ENCODE assay signal across 17 cellular contexts in genomic region chr19:7989071-7989575, GRCh38. TPM values are rescaled to one million over a fixed set of nuclear protein-coding genes. Genes with fewer than 3 reads are reported as not detected.
DNase-seq lines count a peak whose midpoint lies in the region; ATAC-seq and TF ChIP-seq lines count a peak whose summit lies in the region.
"Had no signal": no experiment of that assay in that cellular context is flagged by ENCODE, and none has a peak within 500 bp of the region (broad histone marks: within the 10 kb centered on the region; RNA-seq: fewer than 3 reads in every experiment).

No MANE protein-coding gene starts in this region.

- POLR2A ChIA-PET in T-cell (lab: Charles Lee): no interaction called here

- H3K27ac ChIP-seq in HUES6 (ENCODE audit: low read depth, low read length) (peak overlapping the region; percentile 60; the same call in 1 of the 2 replicates), body of pancreas (peak overlapping the region in 3 of 4 donors; percentile 9 to 45 (median 23)), hepatocyte (peak overlapping the region; percentile 31)
- H3K27ac ChIP-seq: neural progenitor cell, Peyer's patch had no signal

- DNase-seq in body of pancreas (no peak), hepatocyte (ENCODE audit: low spot score) (no peak), retinal pigment epithelial cell (ENCODE audit: low read depth) (no peak), T-cell (no peak)
- no peak for DNase-seq in activated CD4-positive, alpha-beta T cell treated with anti-CD3 and anti-CD28 coated beads, Interleukin-2, amount 50 U/mL, for 4 hours
- DNase-seq: activated naive CD4-positive, alpha-beta T cell treated with anti-CD3 and anti-CD28 coated beads, Interleukin-2, amount 50 U/mL, for 16 hours; erythroblast; hippocampal formation; Karpas-422; NCI-H1694; stimulated activated naive CD4-positive, alpha-beta T cell had no signal

- TF ChIP-seq POLR2A in body of pancreas (IDR thresholded peaks at IDR 0.05): no peak

- H3K36me3 Mint-ChIP-seq in stimulated activated memory B cell treated with anti-CD40 and anti-IgM and Interleukin-4, amounts not matched to agents 10 μg/mL and 1 μg/mL and 100 μg/mL, for 72 hours: peaks cover 44% of the 10 kb centered on the region
- peaks cover 50% of the 10 kb centered on the region for H3K36me3 Mint-ChIP-seq in T-cell

- H3K4me3 ChIP-seq in HUES6 (ENCODE audit: low read depth, low read length): no peak overlapping the region
- no peak overlapping the region for H3K4me3 ChIP-seq in body of pancreas
- no peak overlapping the region for H3K4me3 ChIP-seq in hepatocyte
- H3K4me3 ChIP-seq in retinal pigment epithelial cell (ENCODE audit: low read length): peak overlapping the region; percentile 6
- H3K4me3 ChIP-seq: neural progenitor cell, Peyer's patch had no signal

- TF ChIP-seq CTCF in body of pancreas (IDR thresholded peaks at IDR 0.05) (no peak), hepatocyte (IDR thresholded peaks at IDR 0.05; ENCODE audit: poor library complexity) (no peak), retinal pigment epithelial cell (conservative IDR thresholded peaks at IDR 0.05; ENCODE audit: low read depth, low read length) (no peak)

- no peaks in the 10 kb centered on the region for H3K9me2 ChIP-seq in hepatocyte (replicated peaks; ENCODE audit: insufficient read depth)

- intact Hi-C loops in body of pancreas (cut with DNase I): no loop called here

- peaks cover 97% of the 10 kb centered on the region for H3K79me2 ChIP-seq in hepatocyte

- H3K36me3 ChIP-seq in HUES6 (ENCODE audit: control insufficient read depth, insufficient read depth, low read length): peaks cover 88% of the 10 kb centered on the region
- H3K36me3 ChIP-seq in body of pancreas (replicated peaks in 1 of 2; ENCODE audit: insufficient read depth in 1 of 2, low read depth in 2 of 2): peaks cover 4 to 17% of the 10 kb centered on the region in 2 donors
- H3K36me3 ChIP-seq in hepatocyte (replicated peaks; ENCODE audit: insufficient read depth, low read depth): no peaks in the 10 kb centered on the region

- H3K9ac ChIP-seq in HUES6 (ENCODE audit: low read length): peak overlapping the region; percentile 22
- H3K9ac ChIP-seq: neural progenitor cell had no signal

- peaks cover 78% of the 10 kb centered on the region for H4K20me1 ChIP-seq in hepatocyte (ENCODE audit: insufficient read depth, poor library complexity, severe bottlenecking)

- H3K27me3 ChIP-seq in HUES6 (ENCODE audit: control insufficient read depth, insufficient read depth, low read length) (no peaks in the 10 kb centered on the region), body of pancreas (no peaks in the 10 kb centered on the region), hepatocyte (no peaks in the 10 kb centered on the region)
- H3K27me3 ChIP-seq: neural progenitor cell, Peyer's patch had no signal

- H3K4me3 Mint-ChIP-seq in stimulated activated memory B cell treated with anti-CD40 and anti-IgM and Interleukin-4, amounts not matched to agents 10 μg/mL and 1 μg/mL and 100 μg/mL, for 72 hours: no peak overlapping the region
- no peak overlapping the region for H3K4me3 Mint-ChIP-seq in T-cell
- H3K4me3 Mint-ChIP-seq: T-helper 1 cell treated with Interleukin-12 subunit alpha and Interleukin-12 subunit beta and Interleukin-4 antibody, amounts not matched to agents 30 μg/mL and 1 μg/mL, for 36 hours had no signal

- H3K4me2 ChIP-seq in hepatocyte: no peak overlapping the region
- H3K4me2 ChIP-seq: neural progenitor cell had no signal

- H3K4me1 ChIP-seq in HUES6 (ENCODE audit: control insufficient read depth, insufficient read depth, low read length): no peaks in the 10 kb centered on the region; the same call in 1 of the 2 replicates
- peaks cover 24% of the 10 kb centered on the region for H3K4me1 ChIP-seq in body of pancreas
- H3K4me1 ChIP-seq in hepatocyte (ENCODE audit: insufficient read depth): no peaks in the 10 kb centered on the region
- H3K4me1 ChIP-seq: neural progenitor cell had no signal

- 82 to 88% methylated on average over 12 of the region's 12 CpGs for WGBS in body of pancreas, 2 donors
- WGBS in hepatocyte (ENCODE audit: low lambda C conversion rate, missing lambda C conversion rate): 81% methylated on average over 12 of the region's 12 CpGs

- peaks cover 30% of the 10 kb centered on the region for H3K4me1 Mint-ChIP-seq in stimulated activated memory B cell treated with anti-CD40 and anti-IgM and Interleukin-4, amounts not matched to agents 10 μg/mL and 1 μg/mL and 100 μg/mL, for 72 hours
- H3K4me1 Mint-ChIP-seq in T-cell: peaks cover 9 to 21% (median 17%) of the 10 kb centered on the region in 3 donors

- H3K27ac Mint-ChIP-seq in stimulated activated memory B cell treated with anti-CD40 and anti-IgM and Interleukin-4, amounts not matched to agents 10 μg/mL and 1 μg/mL and 100 μg/mL, for 72 hours: no peak overlapping the region
- H3K27ac Mint-ChIP-seq in T-cell: no peak overlapping the region
- H3K27ac Mint-ChIP-seq: T-helper 1 cell treated with Interleukin-12 subunit alpha and Interleukin-12 subunit beta and Interleukin-4 antibody, amounts not matched to agents 30 μg/mL and 1 μg/mL, for 36 hours had no signal

- no peaks in the 10 kb centered on the region for H3K27me3 Mint-ChIP-seq in stimulated activated memory B cell treated with anti-CD40 and anti-IgM and Interleukin-4, amounts not matched to agents 10 μg/mL and 1 μg/mL and 100 μg/mL, for 72 hours
- H3K27me3 Mint-ChIP-seq in T-cell: no peaks in the 10 kb centered on the region

- ATAC-seq in body of pancreas (no peak), T-cell (replicated peaks in 1 of 4) (no peak), GM18498 (IDR thresholded peaks at IDR 0.05; ENCODE audit: unreplicated experiment) (no peak)
- ATAC-seq in stimulated activated memory B cell treated with anti-CD40 and anti-IgM and Interleukin-4, amounts not matched to agents 10 μg/mL and 1 μg/mL and 100 μg/mL, for 72 hours: no peak

- CTCF ChIA-PET in T-cell (lab: Charles Lee): no interaction called here

- no peaks in the 10 kb centered on the region for H3K9me3 ChIP-seq in HUES6 (ENCODE audit: control insufficient read depth, insufficient read depth, low read depth, low read length)
- H3K9me3 ChIP-seq in body of pancreas: no peaks in the 10 kb centered on the region
- H3K9me3 ChIP-seq in hepatocyte (ENCODE audit: low read depth): no peaks in the 10 kb centered on the region
- H3K9me3 ChIP-seq: Peyer's patch had no signal

- H3K9me3 Mint-ChIP-seq in stimulated activated memory B cell treated with anti-CD40 and anti-IgM and Interleukin-4, amounts not matched to agents 10 μg/mL and 1 μg/mL and 100 μg/mL, for 72 hours: no peaks in the 10 kb centered on the region
- no peaks in the 10 kb centered on the region for H3K9me3 Mint-ChIP-seq in T-cell
- H3K9me3 Mint-ChIP-seq: neural progenitor cell; T-helper 1 cell treated with Interleukin-12 subunit alpha and Interleukin-12 subunit beta and Interleukin-4 antibody, amounts not matched to agents 30 μg/mL and 1 μg/mL, for 36 hours had no signal

- no peak overlapping the region for H2AFZ ChIP-seq in hepatocyte
- H2AFZ ChIP-seq: neural progenitor cell had no signal

RNA-seq across cellular contexts. Expression of gene ELAVL1, which starts 16.3 kb away (rescaled TPM):
- total RNA-seq in body of pancreas (10 to 100 TPM in 1 of 2 donors, 1 to 10 TPM in 1; 9.3 to 15.8 TPM), hepatocyte (57.7 and 59.5 TPM in 2 replicates), T-cell (10 to 100 TPM; 33.6 to 62.1 (median 57.1) TPM)
- 88.1 and 89.9 TPM in 2 replicates for polyA plus RNA-seq in hepatocyte

RNA-seq across cellular contexts. Expression of gene TIMM44, which starts 45.7 kb away (rescaled TPM):
- total RNA-seq in body of pancreas (10 to 100 TPM; 20.5 to 73.8 TPM), hepatocyte (52.0 and 61.7 TPM in 2 replicates), T-cell (10 to 100 TPM; 72.7 to 99.4 (median 90.3) TPM)
- 40.7 and 54.9 TPM in 2 replicates for polyA plus RNA-seq in hepatocyte
